ENCODE assay signal across 22 cellular contexts in genomic region chr13:103184413-103184812, GRCh38.
DNase-seq lines count a peak whose midpoint lies in the region; ATAC-seq, FAIRE-seq and TF ChIP-seq lines count a peak whose summit lies in the region.
"Had no signal": no experiment of that assay in that cellular context is flagged by ENCODE, and none has a peak within 500 bp of the region (broad histone marks: within the 10 kb centered on the region; RNA-seq: fewer than 3 reads in every experiment).

No MANE protein-coding gene starts in this region.

- no peaks in the 10 kb centered on the region for H3K9me3 ChIP-seq in pancreas
- H3K9me3 ChIP-seq: sigmoid colon, SK-N-SH had no signal

- H3K4me1 ChIP-seq in pancreas, result no peaks in the 10 kb centered on the region
- H3K4me1 ChIP-seq: sigmoid colon had no signal

- no peak overlapping the region for H3K27ac ChIP-seq in pancreas
- H3K27ac ChIP-seq: HL-60, sigmoid colon had no signal

- H3K27me3 ChIP-seq in pancreas, result no peaks in the 10 kb centered on the region
- H3K27me3 ChIP-seq: sigmoid colon had no signal

- no peak for FAIRE-seq in pancreas (lab: Jason Lieb, UNC)
- FAIRE-seq: endothelial cell of umbilical vein, RCC 7860 had no signal

- intact Hi-C loops in pancreas (cut with DNase I), result no loop called here

- H3K4me3 ChIP-seq in pancreas, result no peak overlapping the region
- H3K4me3 ChIP-seq: sigmoid colon had no signal

- H3K36me3 ChIP-seq in pancreas, result no peaks in the 10 kb centered on the region
- H3K36me3 ChIP-seq: sigmoid colon had no signal

- TF ChIP-seq CTCF in pancreas (IDR thresholded peaks at IDR 0.05), result no peak

- DNase-seq in pancreas (no peak), T1000 (lab: John Stamatoyannopoulos, UW) (no peak)
- DNase-seq: activated CD4-positive, alpha-beta T cell treated with anti-CD3 and anti-CD28 coated beads for 1 hour; cortex of kidney; DND-41; HFFc6; mammary epithelial cell; NCI-H1694 treated with DMSO at 0.1 percent for 48 hours; NCI-H345; NK-92 treated with Interleukin-12 subunit alpha and Interleukin-12 subunit beta, amount 100 ng/mL, for 24 hours; sigmoid colon; SK-N-SH; stimulated activated naive CD8-positive, alpha-beta T cell treated with anti-CD3 and anti-CD28 coated beads, Interleukin-15, amount 100 ng/mL, for 72 hours; trophoblast cell had no signal

- 58 to 83% methylated on average over 2 of the region's 2 CpGs for WGBS in pancreas, 2 donors

- ATAC-seq in GM18867 (IDR thresholded peaks at IDR 0.05; ENCODE audit: unreplicated experiment) (peak; percentile 62), GM21619 (IDR thresholded peaks at IDR 0.05; ENCODE audit: unreplicated experiment) (peak; percentile 41), HG02981 (IDR thresholded peaks at IDR 0.05; ENCODE audit: unreplicated experiment) (peak; percentile 55), HG03565 (IDR thresholded peaks at IDR 0.05; ENCODE audit: unreplicated experiment) (peak; percentile 62), pancreas (no peak), GM21825 (IDR thresholded peaks at IDR 0.05; ENCODE audit: unreplicated experiment) (no peak)
- ATAC-seq: stimulated activated naive CD8-positive, alpha-beta T cell treated with anti-CD3 and anti-CD28 coated beads, Interleukin-15, amount 100 ng/mL, for 72 hours had no signal

Comparison
In these comparisons a context has a peak if more than half of its experiments do, and no peak if none do; other contexts are left out.
1. ATAC-seq: peak in GM18867 (single experiment), GM21619 (single experiment), HG02981 (single experiment) and HG03565 (single experiment); none in pancreas (0 of 4) and GM21825 (single experiment).